ENCODE assay signal across 1 cellular context in genomic region chr7:26910221-26910620, GRCh38.
TF ChIP-seq lines count a peak whose summit lies in the region.

No MANE protein-coding gene starts in this region.

TF ChIP-seq in HepG2, 621 proteins besides CTCF, POLR2A, EP300 and RAD21 (continued from another document and continues in another):
- TF ChIP-seq SNAPC4 (CRISPR knock-in tag; IDR thresholded peaks at IDR 0.05) (no peak), ZUFSP (CRISPR knock-in tag; IDR thresholded peaks at IDR 0.05; ENCODE audit: borderline replicate concordance) (no peak), AHDC1 (CRISPR knock-in tag; IDR thresholded peaks at IDR 0.05; ENCODE audit: borderline replicate concordance) (peak; percentile 41; the same call in 1 of the 2 replicates), SKI (IDR thresholded peaks at IDR 0.05; ENCODE audit: partially characterized antibody) (no peak), HOXA5 (CRISPR knock-in tag; IDR thresholded peaks at IDR 0.05) (no peak), ARID5B (CRISPR knock-in tag; IDR thresholded peaks at IDR 0.05) (peak; percentile 79), TBL1XR1 (IDR thresholded peaks at IDR 0.05; ENCODE audit: borderline replicate concordance, low read length, partially characterized antibody) (no peak), RXRB (CRISPR knock-in tag; IDR thresholded peaks at IDR 0.05; ENCODE audit: borderline replicate concordance) (0 out of 2 replicates have a peak, but pooled peaks have one; percentile 36), IRF9 (CRISPR knock-in tag; IDR thresholded peaks at IDR 0.05; ENCODE audit: borderline replicate concordance) (no peak), FOXP4 (CRISPR knock-in tag; IDR thresholded peaks at IDR 0.05) (peak; percentile 65), FOXA3 (CRISPR knock-in tag; IDR thresholded peaks at IDR 0.05) (peak; percentile 38; the same call in 1 of the 2 replicates), ZNF773 (CRISPR knock-in tag; IDR thresholded peaks at IDR 0.05; ENCODE audit: borderline replicate concordance) (no peak), ZNF609 (CRISPR knock-in tag; IDR thresholded peaks at IDR 0.05; ENCODE audit: borderline replicate concordance) (no peak), NFYC (CRISPR knock-in tag; IDR thresholded peaks at IDR 0.05) (no peak), ZBTB49 (CRISPR knock-in tag; IDR thresholded peaks at IDR 0.05; ENCODE audit: borderline replicate concordance) (no peak)
